ENCODE assay signal across 8 cellular contexts in the genomic region with DNA sequence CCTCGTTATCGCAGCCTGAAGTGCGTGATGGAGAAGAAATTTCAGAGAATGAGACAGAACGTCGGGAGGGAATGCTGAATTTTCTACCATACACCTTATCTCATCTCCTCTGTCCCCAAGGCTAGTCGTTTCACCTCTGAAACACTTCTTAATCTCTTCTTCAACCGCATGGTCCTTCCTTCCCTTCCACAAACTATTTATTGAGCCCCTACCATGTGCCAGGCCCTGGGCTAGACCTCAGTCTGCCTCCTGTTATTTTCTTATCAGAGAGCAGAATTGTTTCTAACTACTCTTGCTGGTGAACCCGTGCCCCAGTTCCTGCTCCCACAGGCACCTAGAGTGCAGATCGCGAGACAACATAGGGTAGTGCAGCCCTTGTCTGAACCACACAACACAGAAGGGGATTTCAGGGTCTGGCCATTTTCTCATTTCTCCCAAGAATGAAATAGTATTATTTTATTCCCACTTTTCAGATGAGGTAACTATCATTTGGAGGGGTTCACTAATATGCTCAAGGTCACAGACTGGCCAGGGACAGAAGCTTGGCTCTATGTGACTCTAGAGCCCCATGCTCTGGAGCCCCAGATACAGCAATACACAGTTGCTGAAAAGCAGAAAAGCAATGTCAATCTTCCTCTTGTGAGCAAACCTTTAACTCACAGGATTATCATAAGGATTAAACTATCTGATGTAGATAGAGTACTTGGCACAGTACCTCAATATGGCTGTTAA. TPM values are rescaled to one million over a fixed set of nuclear protein-coding genes. Genes with fewer than 3 reads are reported as not detected.
DNase-seq lines count a peak whose midpoint lies in the region; ATAC-seq and TF ChIP-seq lines count a peak whose summit lies in the region.

No MANE protein-coding gene starts in this region.

- peak overlapping the region; percentile 83 for H3K27ac Mint-ChIP-seq in T-helper 1 cell treated with Interleukin-12 subunit alpha and Interleukin-12 subunit beta and Interleukin-4 antibody, amounts not matched to agents 30 μg/mL and 1 μg/mL, for 36 hours
- H3K27ac Mint-ChIP-seq in osteocyte (ENCODE audit: unreplicated experiment), result peak overlapping the region; percentile 55

- no peaks in the 10 kb centered on the region for H3K27me3 Mint-ChIP-seq in T-helper 1 cell treated with Interleukin-12 subunit alpha and Interleukin-12 subunit beta and Interleukin-4 antibody, amounts not matched to agents 30 μg/mL and 1 μg/mL, for 36 hours (ENCODE audit: low read depth)
- no peaks in the 10 kb centered on the region for H3K27me3 Mint-ChIP-seq in osteocyte (ENCODE audit: unreplicated experiment)

- H3K36me3 Mint-ChIP-seq in T-helper 1 cell treated with Interleukin-12 subunit alpha and Interleukin-12 subunit beta and Interleukin-4 antibody, amounts not matched to agents 30 μg/mL and 1 μg/mL, for 36 hours (ENCODE audit: low read depth), result peaks cover 15% of the 10 kb centered on the region
- no peaks in the 10 kb centered on the region for H3K36me3 Mint-ChIP-seq in osteocyte (ENCODE audit: unreplicated experiment)

- peaks cover 0 to 32% (median 27%) of the 10 kb centered on the region in 9 donors for H3K36me3 ChIP-seq in heart left ventricle
- H3K36me3 ChIP-seq in esophagus (ENCODE audit: control insufficient read depth in 2 of 2, insufficient read depth in 2 of 2, low read length in 1 of 2), result peaks cover 8 to 9% of the 10 kb centered on the region in 2 donors

- H3K27me3 ChIP-seq in heart left ventricle (no peaks in the 10 kb centered on the region), esophagus (ENCODE audit: control insufficient read depth in 1 of 2, insufficient read depth in 2 of 2, low read length in 2 of 2) (no peaks in the 10 kb centered on the region)

- 1 to 2% (median 2%) methylated on average over 10 of the region's 10 CpGs for WGBS in heart left ventricle, 4 donors
- 8 to 11% methylated on average over 10 of the region's 10 CpGs for WGBS in esophagus, 2 donors

- H3K27ac ChIP-seq in heart left ventricle, result peak overlapping the region; percentile 34 to 99 (median 94)
- H3K27ac ChIP-seq in esophagus (ENCODE audit: low read depth in 2 of 2, low read length in 1 of 2), result peak overlapping the region; percentile 93 to 97

- peaks cover 26% of the 10 kb centered on the region for H3K4me1 Mint-ChIP-seq in T-helper 1 cell treated with Interleukin-12 subunit alpha and Interleukin-12 subunit beta and Interleukin-4 antibody, amounts not matched to agents 30 μg/mL and 1 μg/mL, for 36 hours (ENCODE audit: low read depth)
- peaks cover 22% of the 10 kb centered on the region for H3K4me1 Mint-ChIP-seq in osteocyte (ENCODE audit: unreplicated experiment)

- no peaks in the 10 kb centered on the region for H3K9me3 Mint-ChIP-seq in T-helper 1 cell treated with Interleukin-12 subunit alpha and Interleukin-12 subunit beta and Interleukin-4 antibody, amounts not matched to agents 30 μg/mL and 1 μg/mL, for 36 hours
- H3K9me3 Mint-ChIP-seq in osteocyte (ENCODE audit: unreplicated experiment), result no peaks in the 10 kb centered on the region

- TF ChIP-seq CTCF in heart left ventricle (IDR thresholded peaks at IDR 0.05), result no peak
- TF ChIP-seq CTCF in osteocyte (IDR thresholded peaks at IDR 0.05), result no peak
- no peak for TF ChIP-seq CTCF in GM10266 (IDR thresholded peaks at IDR 0.05; ENCODE audit: control insufficient read depth, insufficient read depth, low read depth, missing control alignments)

- peak overlapping the region; percentile 87 for H3K4me3 Mint-ChIP-seq in T-helper 1 cell treated with Interleukin-12 subunit alpha and Interleukin-12 subunit beta and Interleukin-4 antibody, amounts not matched to agents 30 μg/mL and 1 μg/mL, for 36 hours
- peak overlapping the region; percentile 84 for H3K4me3 Mint-ChIP-seq in osteocyte (ENCODE audit: unreplicated experiment)

- intact Hi-C loops in heart left ventricle (cut with DNase I) (loop anchor here in 2 of 10 donors (1.0 to 5.0 kb wide), 2 partner anchors 31 to 146 kb away; partner anchors contain the start of genes KLHL12 (in 1 of the 2) and PCAT6 (in 1 of the 2)), left cardiac atrium (cut with DNase I) (no loop called here), posterior vena cava (cut with DNase I) (no loop called here)

- H3K4me3 ChIP-seq in heart left ventricle (peak overlapping the region; percentile 92 to 100 (median 98)), esophagus (ENCODE audit: low read depth in 1 of 2, low read length in 2 of 2) (peak overlapping the region; percentile 91 to 99)

- H3K9me3 ChIP-seq in heart left ventricle (no peaks in the 10 kb centered on the region), esophagus (ENCODE audit: control insufficient read depth in 2 of 2, insufficient read depth in 1 of 2, low read depth in 1 of 2, low read length in 1 of 2) (no peaks in the 10 kb centered on the region)

- no peak for TF ChIP-seq POLR2A in heart left ventricle (IDR thresholded peaks at IDR 0.05)

- ATAC-seq in heart left ventricle (peak in 2 of 4 donors; percentile 5 to 8), left cardiac atrium (no peak)

- peaks cover 2 to 66% (median 44%) of the 10 kb centered on the region in 12 donors for H3K4me1 ChIP-seq in heart left ventricle
- H3K4me1 ChIP-seq in esophagus (ENCODE audit: control insufficient read depth in 2 of 2, insufficient read depth in 2 of 2, low read length in 1 of 2), result peaks cover 0 to 2% of the 10 kb centered on the region in 2 donors

- DNase-seq in heart left ventricle (no peak), left cardiac atrium (no peak), osteocyte (ENCODE audit: extremely low spot score, unreplicated experiment) (no peak), posterior vena cava (ENCODE audit: low spot score) (no peak), GM10266 (ENCODE audit: extremely low spot score) (no peak)
- DNase-seq in effector CD4-positive, alpha-beta T cell, result no peak

RNA-seq across cellular contexts. Expression of gene ADIPOR1, which starts 0.6 kb away (rescaled TPM):
- total RNA-seq in heart left ventricle (100 to 1,000 TPM in 5 of 9 donors, 10 to 100 TPM in 4; 91.4 to 155 (median 102) TPM), left cardiac atrium (10 to 100 TPM; 82.3 to 98.4 TPM), osteocyte (72.3 and 77.0 TPM in 2 replicates), posterior vena cava (10 to 100 TPM; 53.4 to 62.5 TPM)
- polyA plus RNA-seq in heart left ventricle (100 to 1,000 TPM in 1 of 2 donors, 10 to 100 TPM in 1; 57.4 to 154 TPM), esophagus (10 to 100 TPM; 96.2 to 98.4 TPM)

RNA-seq across cellular contexts. Expression of gene CYB5R1, which starts 8.3 kb away (rescaled TPM):
- total RNA-seq in heart left ventricle, result 100 to 1,000 TPM; 146 to 274 (median 190) TPM
- 100 to 1,000 TPM; 128 to 286 TPM for polyA plus RNA-seq in heart left ventricle
- 100 to 1,000 TPM in 1 of 2 donors, 10 to 100 TPM in 1; 69.9 to 100 TPM for total RNA-seq in left cardiac atrium
- 10 to 100 TPM; 29.9 to 72.5 TPM for polyA plus RNA-seq in esophagus
- 50.3 and 55.6 TPM in 2 replicates for total RNA-seq in osteocyte
- total RNA-seq in posterior vena cava, result 10 to 100 TPM; 42.1 to 45.8 TPM

RNA-seq across cellular contexts. Expression of gene KLHL12, which starts 31.7 kb away (rescaled TPM):
- total RNA-seq in heart left ventricle (10 to 100 TPM; 16.1 to 30.1 (median 21.5) TPM), left cardiac atrium (10 to 100 TPM; 18.0 to 20.1 TPM), osteocyte (24.2 and 26.2 TPM in 2 replicates), posterior vena cava (10 to 100 TPM; 16.9 to 17.3 TPM)
- polyA plus RNA-seq in heart left ventricle (10 to 100 TPM; 10.4 to 17.2 TPM), esophagus (10 to 100 TPM; 10.7 to 11.5 TPM)

RNA-seq across cellular contexts. Expression of gene TMEM183A, which starts 48.5 kb away (rescaled TPM):
- total RNA-seq in heart left ventricle (10 to 100 TPM; 20.0 to 34.8 (median 29.9) TPM), left cardiac atrium (10 to 100 TPM; 25.1 to 31.8 TPM), osteocyte (59.6 and 65.9 TPM in 2 replicates), posterior vena cava (10 to 100 TPM; 40.8 to 43.5 TPM)
- polyA plus RNA-seq in heart left ventricle (10 to 100 TPM in 1 of 2 donors, 1 to 10 TPM in 1; 9.5 to 45.7 TPM), esophagus (10 to 100 TPM; 24.2 to 38.6 TPM)
